Comparison of ENCODE assay signal across 30 cellular contexts in genomic region chr22:19351604-19352003, GRCh38.
"Had no signal": no experiment of that assay in that cellular context is flagged by ENCODE, and none has a peak within 500 bp of the region (broad histone marks: within the 10 kb centered on the region; RNA-seq: fewer than 3 reads in every experiment).

No MANE protein-coding gene starts in this region.

- H3K9ac ChIP-seq: KMS-11 had no signal

- H3K4me2 ChIP-seq: KMS-11 had no signal

- DNase-seq: activated CD4-positive, alpha-beta memory T cell treated with anti-CD3 and anti-CD28 coated beads for 36 hours; activated CD4-positive, alpha-beta T cell treated with anti-CD3 and anti-CD28 coated beads, Interleukin-2, amount 10 ng/mL, durations not matched to agents 7 days and 5 days; activated CD4-positive, CD25-positive, alpha-beta regulatory T cell; activated naive CD8-positive, alpha-beta T cell treated with anti-CD3 and anti-CD28 coated beads, Interleukin-2, amount 50 U/mL, for 24 hours; activated T-cell treated with anti-CD3 and anti-CD28 coated beads for 4 hours; activated T-cell treated with anti-CD3 and anti-CD28 coated beads, Interleukin-2, amount 50 U/mL, for 48 hours; amniotic stem cell; body of pancreas; MG63; MV-4-11; NCI-H1092 treated with DMSO at 0.1 percent for 48 hours; NCI-H1417 treated with DMSO at 0.1 percent for 48 hours; NCI-H1694 treated with DMSO at 0.1 percent for 48 hours; NCI-H2029 treated with DMSO at 0.1 percent for 48 hours; NCI-H345; NCI-H510A; NCI-H526 treated with DMSO at 0.1 percent for 48 hours; NCI-H82; NK-92 treated with Interleukin-12 subunit alpha and Interleukin-12 subunit beta, amount 100 ng/mL, for 24 hours; OCI-M1; RPMI8226; T-cell had no signal

- H3K4me3 ChIP-seq: ascending aorta, body of pancreas, MG63, SK-N-MC had no signal

- H3K4me1 ChIP-seq: ascending aorta, body of pancreas had no signal

- H3K27ac ChIP-seq: ascending aorta, body of pancreas, KMS-11, SK-N-MC, VCaP had no signal

- H3K4me1 Mint-ChIP-seq: activated CD4-positive, alpha-beta T cell treated with anti-CD3 and anti-CD28 coated beads, Interleukin-2, amount 10 ng/mL, durations not matched to agents 7 days and 5 days; activated naive CD8-positive, alpha-beta T cell treated with anti-CD3 and anti-CD28 coated beads, Interleukin-2, amount 50 U/mL, for 24 hours; T-cell had no signal

- H3K27me3 ChIP-seq: ascending aorta, body of pancreas, MG63 had no signal

- H3K27me3 Mint-ChIP-seq: activated CD4-positive, alpha-beta memory T cell treated with anti-CD3 and anti-CD28 coated beads for 36 hours; activated CD4-positive, alpha-beta T cell treated with anti-CD3 and anti-CD28 coated beads, Interleukin-2, amount 10 ng/mL, durations not matched to agents 7 days and 5 days; activated naive CD8-positive, alpha-beta T cell treated with anti-CD3 and anti-CD28 coated beads, Interleukin-2, amount 50 U/mL, for 24 hours; T-cell had no signal

- H3K27ac Mint-ChIP-seq: activated CD4-positive, alpha-beta memory T cell treated with anti-CD3 and anti-CD28 coated beads for 36 hours; activated CD4-positive, alpha-beta T cell treated with anti-CD3 and anti-CD28 coated beads, Interleukin-2, amount 10 ng/mL, durations not matched to agents 7 days and 5 days; activated naive CD8-positive, alpha-beta T cell treated with anti-CD3 and anti-CD28 coated beads, Interleukin-2, amount 50 U/mL, for 24 hours; activated T-helper 2 cell treated with anti-CD3 and anti-CD28 coated beads, Interferon-gamma antibody, Interleukin-2, Interleukin-4, amounts not matched to agents 10 μg/mL and 5 μg/mL and 100 μg/mL, durations not matched to agents 14 hours and 24 hours and 36 hours; T-cell had no signal

- H3K4me3 Mint-ChIP-seq: activated CD4-positive, alpha-beta memory T cell treated with anti-CD3 and anti-CD28 coated beads for 36 hours; activated CD4-positive, alpha-beta T cell treated with anti-CD3 and anti-CD28 coated beads, Interleukin-2, amount 10 ng/mL, durations not matched to agents 7 days and 5 days; activated naive CD8-positive, alpha-beta T cell treated with anti-CD3 and anti-CD28 coated beads, Interleukin-2, amount 50 U/mL, for 24 hours; T-cell had no signal

- H3K9me3 ChIP-seq: ascending aorta, body of pancreas, MG63 had no signal

- H3K9me3 Mint-ChIP-seq: activated CD4-positive, alpha-beta memory T cell treated with anti-CD3 and anti-CD28 coated beads for 36 hours; activated CD4-positive, alpha-beta T cell treated with anti-CD3 and anti-CD28 coated beads, Interleukin-2, amount 10 ng/mL, durations not matched to agents 7 days and 5 days; activated naive CD4-positive, alpha-beta T cell treated with anti-CD3 and anti-CD28 coated beads, Interleukin-2, amount 50 U/mL, for 72 hours; activated naive CD8-positive, alpha-beta T cell treated with anti-CD3 and anti-CD28 coated beads, Interleukin-2, amount 50 U/mL, for 24 hours; activated T-helper 2 cell treated with anti-CD3 and anti-CD28 coated beads, Interferon-gamma antibody, Interleukin-2, Interleukin-4, amounts not matched to agents 10 μg/mL and 5 μg/mL and 100 μg/mL, durations not matched to agents 14 hours and 24 hours and 36 hours; T-cell had no signal

- ATAC-seq: activated naive CD4-positive, alpha-beta T cell treated with anti-CD3 and anti-CD28 coated beads, Interleukin-2, amount 50 U/mL, for 72 hours; activated naive CD8-positive, alpha-beta T cell treated with anti-CD3 and anti-CD28 coated beads, Interleukin-2, amount 50 U/mL, for 24 hours; body of pancreas; Panc1; Right ventricle myocardium inferior; T-cell had no signal
